8 cellular contexts compared by ENCODE assay signal in genomic region chr1:226110249-226111108, GRCh38. TPM values are rescaled to one million over a fixed set of nuclear protein-coding genes. Genes with fewer than 3 reads are reported as not detected.
DNase-seq lines count a peak whose midpoint lies in the region; ATAC-seq and TF ChIP-seq lines count a peak whose summit lies in the region.

No MANE protein-coding gene starts in this region.

- no peak for TF ChIP-seq CTCF in left lung (IDR thresholded peaks at IDR 0.05)

- peaks cover 5 to 24% of the 10 kb centered on the region in 2 donors for H3K4me1 ChIP-seq in left lung

- intact Hi-C loops in left lung (cut with DNase I), result no loop called here

- H3K4me3 ChIP-seq in left lung, result peak overlapping the region; percentile 60 to 69

- ATAC-seq in HG02571 (IDR thresholded peaks at IDR 0.05; ENCODE audit: unreplicated experiment) (peak; percentile 72), left lung (peak; percentile 76)

- H3K36me3 ChIP-seq in left lung, result no peaks in the 10 kb centered on the region

- DNase-seq in NCI-H2171 treated with DMSO at 0.1 percent for 48 hours (lab: John Stamatoyannopoulos, UW) (peak; percentile 35), NCI-H2171 (lab: John Stamatoyannopoulos, UW) (no peak), NCI-H1092 (lab: John Stamatoyannopoulos, UW) (peak; percentile 65), dedifferentiated amniotic fluid mesenchymal stem cell (ENCODE audit: extremely low spot score) (peak; percentile 30), left lung (peak; percentile 73 to 92)
- peak; percentile 19 for DNase-seq in activated CD4-positive, alpha-beta T cell treated with anti-CD3 and anti-CD28 coated beads for 1 hour
- DNase-seq in stimulated activated CD4-positive, alpha-beta T cell treated with anti-CD3 and anti-CD28 coated beads, Interleukin-4, amount 100 ng/mL, for 4 hours, result peak; percentile 38 to 58

- no peaks in the 10 kb centered on the region for H3K9me3 ChIP-seq in left lung

- no peaks in the 10 kb centered on the region for H3K27me3 ChIP-seq in left lung

- H3K27ac ChIP-seq in left lung, result peak overlapping the region; percentile 96 to 98

RNA-seq across cellular contexts. Expression of gene H3-3A, which starts 48.0 kb away (rescaled TPM):
- 100 to 1,000 TPM; 444 to 608 TPM for total RNA-seq in left lung
